In the genomic region with DNA sequence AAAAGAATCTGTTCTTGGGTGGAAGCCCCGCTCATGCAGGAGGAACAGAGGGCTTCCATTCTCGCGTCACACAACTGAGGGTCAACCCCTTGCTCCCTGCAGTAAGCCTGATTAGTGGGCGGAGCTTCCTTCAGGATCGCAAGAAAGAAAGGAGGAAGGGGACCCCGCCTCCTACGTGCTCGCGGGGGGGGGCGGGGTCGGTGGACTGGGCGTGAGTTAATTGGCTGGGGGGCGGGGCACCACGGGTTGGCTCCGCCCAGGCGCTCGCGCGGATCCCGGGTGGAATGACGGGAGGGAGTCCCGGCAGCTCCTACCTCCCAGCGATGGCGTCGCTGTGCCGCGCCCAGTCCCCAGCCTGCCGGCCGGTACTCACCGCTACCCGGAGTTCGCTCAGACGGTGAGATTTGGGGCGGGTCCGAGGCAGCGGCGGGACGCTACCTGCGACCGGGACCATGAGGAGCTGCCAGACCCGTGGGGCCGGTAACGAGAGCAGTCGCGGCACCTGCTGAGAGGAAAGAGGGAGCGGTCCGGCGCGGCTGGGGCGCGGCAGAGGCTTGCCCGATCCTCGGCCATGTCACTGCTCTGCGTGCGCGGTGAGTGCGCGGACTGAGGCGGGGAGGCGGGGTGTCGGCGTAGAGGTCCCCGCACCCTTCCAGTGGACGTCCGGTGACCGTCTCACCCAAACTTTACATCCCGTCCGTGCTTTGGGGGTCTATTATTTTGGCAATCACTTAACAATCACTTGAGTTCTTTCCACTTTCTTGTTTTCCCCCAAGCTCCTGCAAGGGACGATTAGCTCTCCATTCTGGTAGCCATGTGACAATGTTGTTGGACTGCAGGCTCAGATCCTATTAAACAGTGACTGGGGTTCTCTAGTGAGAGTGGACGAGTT, we compare ENCODE assay signal across 8 cellular contexts. TPM values are rescaled to one million over a fixed set of nuclear protein-coding genes. Genes with fewer than 3 reads are reported as not detected.
DNase-seq lines count a peak whose midpoint lies in the region; ATAC-seq and TF ChIP-seq lines count a peak whose summit lies in the region.

A gene (plus strand): TSS at position 297 of the 892 bp plus-strand sequence. CDS start 275 bp downstream, at position 572.

- POLR2A ChIA-PET in HEK293 (lab: Yijun Ruan, JAX) = interaction anchor here (0.6 to 3.4 kb wide), 12 partner anchors 12 to 587 kb away, joined by 3 to 31 read pairs (median 5); a partner anchor contains a TSS

- no peaks in the 10 kb centered on the region for H3K27me3 ChIP-seq in tibial nerve

- peak; percentile 74 to 94 for TF ChIP-seq EP300 in tibial nerve (IDR thresholded peaks at IDR 0.05)

- H3K36me3 ChIP-seq in HEK293 (ENCODE audit: control insufficient read depth in 2 of 2, insufficient read depth in 1 of 2, low read length in 2 of 2) (no peaks in the 10 kb centered on the region), tibial nerve (no peaks in the 10 kb centered on the region)

- 1% methylated on average over 28 to 50 of the region's 70 CpGs for WGBS in tibial nerve, 2 donors

- DNase-seq in Daoy (ENCODE audit: low read depth) (peak; percentile 96), NCI-H128 (lab: John Stamatoyannopoulos, UW; ENCODE audit: unreplicated experiment) (peak; percentile 86), T-helper 1 cell (peak; percentile 56 to 74 (median 69)), amygdala (lab: John Stamatoyannopoulos, UW) (peak; percentile 19 to 96 (median 89)), left cardiac atrium (peak; percentile 94), pons (ENCODE audit: low spot score) (peak; percentile 96), tibial nerve (ENCODE audit: low spot score in 2 of 2) (peak; percentile 93 to 94)

- intact Hi-C loops in left cardiac atrium (cut with DNase I) = loop anchor here in 1 of 2 donors (2.0 kb wide), 1 partner anchor 45 kb away; no protein-coding TSS in a partner anchor

- H3K4me3 ChIP-seq in HEK293 (ENCODE audit: low read depth, low read length) (peak within 1 kb of the TSS; percentile 99), tibial nerve (peak within 1 kb of the TSS; percentile 77 to 80 (median 79))

- peak; percentile 99 to 100 for ATAC-seq in left cardiac atrium

- H3K27ac ChIP-seq in HEK293 (ENCODE audit: extremely low read depth, low read depth, low read length) (peak within 1 kb of the TSS; percentile 40; the same call in 1 of the 2 replicates), tibial nerve (peak within 1 kb of the TSS; percentile 86 to 94 (median 92))

- H3K4me1 ChIP-seq in HEK293 (ENCODE audit: control insufficient read depth, insufficient read depth, low read length) (peaks cover 7% of the 10 kb centered on the region), tibial nerve (peaks cover 0 to 30% (median 9%) of the 10 kb centered on the region in 4 donors)

- CTCF ChIA-PET in HEK293 (lab: Yijun Ruan, JAX) = interaction anchor here (0.6 to 1.5 kb wide), 8 partner anchors 12 to 442 kb away, joined by 3 to 5 read pairs (median 3); a partner anchor contains a TSS

- TF ChIP-seq POLR2A in tibial nerve (IDR thresholded peaks at IDR 0.05) = peak; percentile 54 to 88

- TF ChIP-seq CTCF in HEK293 (tag by site-specific recombination; IDR thresholded peaks at IDR 0.05) (peak; percentile 63; the same call in 1 of the 2 replicates), tibial nerve (IDR thresholded peaks at IDR 0.05) (peak in 3 of 5 experiments; percentile 10 to 45 (median 15))

- H3K9me3 ChIP-seq in HEK293 (ENCODE audit: control insufficient read depth, insufficient read depth, low read depth, low read length) (no peaks in the 10 kb centered on the region), tibial nerve (no peaks in the 10 kb centered on the region)

TF ChIP-seq in HEK293, 187 proteins besides CTCF, POLR2A, EP300 and RAD21 (continues in another document):
- TF ChIP-seq ZNF112 (tag by site-specific recombination; IDR thresholded peaks at IDR 0.05) (no peak), ZNF701 (tag by site-specific recombination; IDR thresholded peaks at IDR 0.05) (no peak), ZBTB17 (tag by site-specific recombination; IDR thresholded peaks at IDR 0.05) (peak; percentile 95), IKZF3 (tag by site-specific recombination; IDR thresholded peaks at IDR 0.05) (peak; percentile 91), ZNF292 (tag by site-specific recombination; IDR thresholded peaks at IDR 0.05; ENCODE audit: borderline replicate concordance, low read depth) (no peak), ZNF324 (tag by site-specific recombination; IDR thresholded peaks at IDR 0.05) (peak; percentile 22; the same call in 1 of the 2 replicates), ZBTB48 (tag by site-specific recombination; IDR thresholded peaks at IDR 0.05) (peak; percentile 38; the same call in 1 of the 2 replicates), ZNF571 (tag by site-specific recombination; IDR thresholded peaks at IDR 0.05) (no peak), ZNF664 (tag by site-specific recombination; IDR thresholded peaks at IDR 0.05) (no peak), YY2 (tag by site-specific recombination; IDR thresholded peaks at IDR 0.05) (peak; percentile 77), ZNF350 (tag by site-specific recombination; IDR thresholded peaks at IDR 0.05) (no peak), ZNF140 (tag by site-specific recombination; IDR thresholded peaks at IDR 0.05) (no peak), ZNF416 (tag by site-specific recombination; IDR thresholded peaks at IDR 0.05) (no peak)
- TF ChIP-seq, protein P1, sequence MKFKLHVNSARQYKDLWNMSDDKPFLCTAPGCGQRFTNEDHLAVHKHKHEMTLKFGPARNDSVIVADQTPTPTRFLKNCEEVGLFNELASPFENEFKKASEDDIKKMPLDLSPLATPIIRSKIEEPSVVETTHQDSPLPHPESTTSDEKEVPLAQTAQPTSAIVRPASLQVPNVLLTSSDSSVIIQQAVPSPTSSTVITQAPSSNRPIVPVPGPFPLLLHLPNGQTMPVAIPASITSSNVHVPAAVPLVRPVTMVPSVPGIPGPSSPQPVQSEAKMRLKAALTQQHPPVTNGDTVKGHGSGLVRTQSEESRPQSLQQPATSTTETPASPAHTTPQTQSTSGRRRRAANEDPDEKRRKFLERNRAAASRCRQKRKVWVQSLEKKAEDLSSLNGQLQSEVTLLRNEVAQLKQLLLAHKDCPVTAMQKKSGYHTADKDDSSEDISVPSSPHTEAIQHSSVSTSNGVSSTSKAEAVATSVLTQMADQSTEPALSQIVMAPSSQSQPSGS (tag by site-specific recombination; IDR thresholded peaks at IDR 0.05; ENCODE audit: low read depth) = no peak
- TF ChIP-seq, protein P2, sequence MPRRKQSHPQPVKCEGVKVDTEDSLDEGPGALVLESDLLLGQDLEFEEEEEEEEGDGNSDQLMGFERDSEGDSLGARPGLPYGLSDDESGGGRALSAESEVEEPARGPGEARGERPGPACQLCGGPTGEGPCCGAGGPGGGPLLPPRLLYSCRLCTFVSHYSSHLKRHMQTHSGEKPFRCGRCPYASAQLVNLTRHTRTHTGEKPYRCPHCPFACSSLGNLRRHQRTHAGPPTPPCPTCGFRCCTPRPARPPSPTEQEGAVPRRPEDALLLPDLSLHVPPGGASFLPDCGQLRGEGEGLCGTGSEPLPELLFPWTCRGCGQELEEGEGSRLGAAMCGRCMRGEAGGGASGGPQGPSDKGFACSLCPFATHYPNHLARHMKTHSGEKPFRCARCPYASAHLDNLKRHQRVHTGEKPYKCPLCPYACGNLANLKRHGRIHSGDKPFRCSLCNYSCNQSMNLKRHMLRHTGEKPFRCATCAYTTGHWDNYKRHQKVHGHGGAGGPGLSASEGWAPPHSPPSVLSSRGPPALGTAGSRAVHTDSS (tag by site-specific recombination; IDR thresholded peaks at IDR 0.05) = no peak
- TF ChIP-seq, protein P3, sequence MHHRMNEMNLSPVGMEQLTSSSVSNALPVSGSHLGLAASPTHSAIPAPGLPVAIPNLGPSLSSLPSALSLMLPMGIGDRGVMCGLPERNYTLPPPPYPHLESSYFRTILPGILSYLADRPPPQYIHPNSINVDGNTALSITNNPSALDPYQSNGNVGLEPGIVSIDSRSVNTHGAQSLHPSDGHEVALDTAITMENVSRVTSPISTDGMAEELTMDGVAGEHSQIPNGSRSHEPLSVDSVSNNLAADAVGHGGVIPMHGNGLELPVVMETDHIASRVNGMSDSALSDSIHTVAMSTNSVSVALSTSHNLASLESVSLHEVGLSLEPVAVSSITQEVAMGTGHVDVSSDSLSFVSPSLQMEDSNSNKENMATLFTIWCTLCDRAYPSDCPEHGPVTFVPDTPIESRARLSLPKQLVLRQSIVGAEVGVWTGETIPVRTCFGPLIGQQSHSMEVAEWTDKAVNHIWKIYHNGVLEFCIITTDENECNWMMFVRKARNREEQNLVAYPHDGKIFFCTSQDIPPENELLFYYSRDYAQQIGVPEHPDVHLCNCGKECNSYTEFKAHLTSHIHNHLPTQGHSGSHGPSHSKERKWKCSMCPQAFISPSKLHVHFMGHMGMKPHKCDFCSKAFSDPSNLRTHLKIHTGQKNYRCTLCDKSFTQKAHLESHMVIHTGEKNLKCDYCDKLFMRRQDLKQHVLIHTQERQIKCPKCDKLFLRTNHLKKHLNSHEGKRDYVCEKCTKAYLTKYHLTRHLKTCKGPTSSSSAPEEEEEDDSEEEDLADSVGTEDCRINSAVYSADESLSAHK (tag by site-specific recombination; IDR thresholded peaks at IDR 0.05) = no peak
- TF ChIP-seq, protein P4, sequence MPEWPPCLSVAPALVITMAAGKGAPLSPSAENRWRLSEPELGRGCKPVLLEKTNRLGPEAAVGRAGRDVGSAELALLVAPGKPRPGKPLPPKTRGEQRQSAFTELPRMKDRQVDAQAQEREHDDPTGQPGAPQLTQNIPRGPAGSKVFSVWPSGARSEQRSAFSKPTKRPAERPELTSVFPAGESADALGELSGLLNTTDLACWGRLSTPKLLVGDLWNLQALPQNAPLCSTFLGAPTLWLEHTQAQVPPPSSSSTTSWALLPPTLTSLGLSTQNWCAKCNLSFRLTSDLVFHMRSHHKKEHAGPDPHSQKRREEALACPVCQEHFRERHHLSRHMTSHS (tag by site-specific recombination; IDR thresholded peaks at IDR 0.05) = no peak
- TF ChIP-seq, protein P5, sequence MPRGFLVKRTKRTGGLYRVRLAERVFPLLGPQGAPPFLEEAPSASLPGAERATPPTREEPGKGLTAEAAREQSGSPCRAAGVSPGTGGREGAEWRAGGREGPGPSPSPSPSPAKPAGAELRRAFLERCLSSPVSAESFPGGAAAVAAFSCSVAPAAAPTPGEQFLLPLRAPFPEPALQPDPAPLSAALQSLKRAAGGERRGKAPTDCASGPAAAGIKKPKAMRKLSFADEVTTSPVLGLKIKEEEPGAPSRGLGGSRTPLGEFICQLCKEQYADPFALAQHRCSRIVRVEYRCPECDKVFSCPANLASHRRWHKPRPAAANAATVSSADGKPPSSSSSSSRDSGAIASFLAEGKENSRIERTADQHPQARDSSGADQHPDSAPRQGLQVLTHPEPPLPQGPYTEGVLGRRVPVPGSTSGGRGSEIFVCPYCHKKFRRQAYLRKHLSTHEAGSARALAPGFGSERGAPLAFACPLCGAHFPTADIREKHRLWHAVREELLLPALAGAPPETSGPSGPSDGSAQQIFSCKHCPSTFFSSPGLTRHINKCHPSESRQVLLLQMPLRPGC (tag by site-specific recombination; IDR thresholded peaks at IDR 0.05) = no peak

RNA-seq across cellular contexts. Expression of the gene that starts here (rescaled TPM):
- 13.2 and 17.2 TPM in 2 replicates for total RNA-seq in Daoy (2014; rRNA removed; shearing (Covaris generic))
- 10 to 100 TPM; 17.8 to 23.0 TPM for total RNA-seq in left cardiac atrium
- total RNA-seq in tibial nerve = 10 to 100 TPM; 28.0 to 39.3 (median 34.3) TPM

Comparison
In these comparisons a context has a peak if more than half of its experiments do, and no peak if none do; other contexts are left out.
1. Peak in every context shown above with its lines: DNase-seq, ATAC-seq, H3K4me3 ChIP-seq and H3K27ac ChIP-seq.